Comparison of ENCODE assay signal across 8 cellular contexts in the genomic region with DNA sequence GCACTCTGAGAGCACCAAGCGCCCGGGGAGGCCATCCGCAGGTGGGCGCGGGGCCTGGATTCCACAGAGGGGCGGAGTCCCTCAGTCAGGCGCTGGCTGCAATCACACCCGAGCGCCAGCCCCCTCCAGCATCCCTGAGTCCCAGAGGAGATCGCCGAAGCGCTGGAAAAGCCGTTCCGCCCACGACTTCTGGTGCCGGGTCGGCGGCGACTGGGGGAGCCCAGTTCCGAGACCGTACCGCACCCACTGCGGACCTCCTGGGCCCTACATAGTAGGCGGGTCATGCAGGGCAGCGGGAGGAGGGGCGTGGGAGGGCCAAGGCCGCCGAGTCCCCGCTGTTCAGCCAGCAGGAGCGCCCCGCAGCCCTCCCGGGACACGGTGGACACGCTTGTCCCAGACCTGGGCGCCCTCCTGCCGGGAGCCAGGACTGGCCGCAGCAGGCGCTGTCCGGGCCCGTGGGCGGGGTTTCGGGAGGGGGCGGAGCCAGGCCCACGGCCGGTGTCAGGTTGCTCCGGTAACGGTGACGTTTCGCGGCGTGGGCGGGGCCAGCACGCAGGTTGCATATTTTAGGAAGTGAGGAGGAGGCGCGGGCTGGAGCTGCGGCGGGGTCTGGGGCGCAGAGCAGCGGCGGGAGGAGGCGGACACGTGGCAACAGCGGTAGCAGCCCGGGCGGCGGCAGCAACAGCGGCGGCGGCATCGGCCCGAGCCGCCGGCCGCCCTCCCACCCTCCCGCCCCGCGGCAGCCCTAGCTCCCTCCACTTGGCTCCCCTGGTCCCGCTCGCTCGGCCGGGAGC. TPM values are rescaled to one million over a fixed set of nuclear protein-coding genes. Genes with fewer than 3 reads are reported as not detected.
DNase-seq lines count a peak whose midpoint lies in the region; ATAC-seq and TF ChIP-seq lines count a peak whose summit lies in the region.

A gene (plus strand): TSS at position 594 of the 794 bp plus-strand sequence. CDS start 268 bp downstream, outside the sequence.

- H3K4me3 ChIP-seq in AG10803 (ENCODE audit: low read length): peak within 1 kb of the TSS; percentile 80
- H3K4me3 ChIP-seq in spleen: peak within 1 kb of the TSS; percentile 69 to 93 (median 82)

- DNase-seq in AG10803 (ENCODE audit: low read depth): peak; percentile 82
- peak; percentile 68 for DNase-seq in NCI-H345 treated with DMSO at 0.1 percent for 48 hours (lab: John Stamatoyannopoulos, UW; ENCODE audit: unreplicated experiment)
- DNase-seq in activated CD4-positive, CD25-positive, alpha-beta regulatory T cell (lab: John Stamatoyannopoulos, UW): peak; percentile 93 to 96 (median 96)
- DNase-seq in caudate nucleus (lab: John Stamatoyannopoulos, UW): peak; percentile 15 to 99 (median 92)
- DNase-seq in inferior parietal cortex (ENCODE audit: extremely low spot score): peak; percentile 90
- DNase-seq in spleen: peak; percentile 100

- peak in 2 of 3 donors; percentile 25 to 93 for TF ChIP-seq POLR2A in spleen (IDR thresholded peaks at IDR 0.05)

- peaks cover 0 to 6% (median 0%) of the 10 kb centered on the region in 7 donors for H3K27me3 ChIP-seq in spleen (replicated peaks in 1 of 7)

- ATAC-seq in GM19043 (IDR thresholded peaks at IDR 0.05; ENCODE audit: low read depth, unreplicated experiment): peak; percentile 59
- ATAC-seq in HG03354 (IDR thresholded peaks at IDR 0.05; ENCODE audit: poor library complexity, severe bottlenecking, unreplicated experiment): peak; percentile 74

- no peaks in the 10 kb centered on the region for H3K36me3 ChIP-seq in spleen

- intact Hi-C loops in spleen (cut with DNase I; ENCODE audit: low total_unique reads): no loop called here

- peaks cover 29 to 53% (median 47%) of the 10 kb centered on the region in 6 donors for H3K4me1 ChIP-seq in spleen

- TF ChIP-seq CTCF in AG10803 (conservative IDR thresholded peaks at IDR 0.05; ENCODE audit: low read length) (no peak), spleen (IDR thresholded peaks at IDR 0.05 in 8 of 11, conservative IDR thresholded peaks at IDR 0.05 in 3 of 11) (peak in 3 of 11 experiments; percentile 23 to 35 (median 34))

- 0 to 2% (median 1%) methylated on average over 43 to 81 of the region's 81 CpGs for WGBS in spleen, 5 donors

- H3K27ac ChIP-seq in caudate nucleus (ENCODE audit: low read depth, low read length) (peak within 1 kb of the TSS; percentile 97), spleen (peak within 1 kb of the TSS; percentile 88 to 98 (median 95))

- no peaks in the 10 kb centered on the region for H3K9me3 ChIP-seq in spleen

RNA-seq across cellular contexts. Expression of the gene that starts here (rescaled TPM):
- total RNA-seq in spleen: 100 to 1,000 TPM; 123 to 209 (median 141) TPM
- 10 to 100 TPM; 34.5 to 62.0 (median 49.2) TPM for polyA plus RNA-seq in spleen

Comparison
In these comparisons a context has a peak if more than half of its experiments do, and no peak if none do; other contexts are left out.
1. Peak in every context shown above with its lines: DNase-seq, ATAC-seq, H3K4me3 ChIP-seq and H3K27ac ChIP-seq.